ENCODE assay signal across 13 cellular contexts in the genomic region with DNA sequence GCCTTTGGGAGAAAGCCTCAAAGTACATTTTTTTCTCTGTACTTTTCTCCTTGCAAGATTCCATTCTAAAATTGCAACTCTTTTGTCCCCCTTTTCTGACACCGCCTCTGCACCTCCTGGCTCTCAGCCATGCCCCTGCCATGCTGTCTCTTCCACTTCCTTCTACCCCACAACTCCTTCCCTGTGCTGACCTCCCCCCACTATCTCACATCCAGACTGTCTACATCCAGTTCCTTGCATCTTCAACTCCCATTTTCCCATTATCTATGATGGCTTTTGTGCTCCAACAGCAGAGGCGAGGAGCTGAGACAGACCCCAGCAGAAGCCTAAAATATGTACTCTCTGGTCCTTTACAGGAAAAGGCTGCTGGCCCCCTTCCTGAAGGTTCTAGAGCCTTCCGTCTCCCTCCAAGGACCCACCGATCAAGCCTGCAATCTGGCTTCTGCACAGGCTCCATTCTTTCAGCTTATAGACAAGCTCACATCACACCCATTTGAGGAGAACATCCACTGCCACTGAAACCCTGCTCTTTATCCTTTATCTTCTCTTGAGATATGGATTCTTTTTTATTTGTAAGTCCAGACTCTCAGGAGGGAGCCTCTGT. TPM values are rescaled to one million over a fixed set of nuclear protein-coding genes. Genes with fewer than 3 reads are reported as not detected.
DNase-seq lines count a peak whose midpoint lies in the region; ATAC-seq and TF ChIP-seq lines count a peak whose summit lies in the region.
"Had no signal": no experiment of that assay in that cellular context is flagged by ENCODE, and none has a peak within 500 bp of the region (broad histone marks: within the 10 kb centered on the region; RNA-seq: fewer than 3 reads in every experiment).

No MANE protein-coding gene starts in this region.

- no peaks in the 10 kb centered on the region for H3K27me3 Mint-ChIP-seq in activated T-helper 2 cell treated with anti-CD3 and anti-CD28 coated beads, Interferon-gamma antibody, Interleukin-2, Interleukin-4, amounts not matched to agents 10 μg/mL and 5 μg/mL and 100 μg/mL, durations not matched to agents 14 hours and 24 hours and 36 hours (ENCODE audit: low read depth)

- ATAC-seq in gastroesophageal sphincter (no peak), thoracic aorta (ENCODE audit: insufficient number of reproducible peaks, low FRiP score, low read depth) (no peak), GM18511 (IDR thresholded peaks at IDR 0.05; ENCODE audit: unreplicated experiment) (no peak)

- DNase-seq in activated CD8-positive, alpha-beta memory T cell treated with anti-CD3 and anti-CD28 coated beads for 24 hours: peak; percentile 54
- no peak for DNase-seq in activated CD8-positive, alpha-beta memory T cell treated with anti-CD3 and anti-CD28 coated beads, Interleukin-2, amount 50 U/mL, for 4 hours
- no peak for DNase-seq in activated T-helper 2 cell treated with anti-CD3 and anti-CD28 coated beads, Interferon-gamma antibody, Interleukin-2, Interleukin-4, amounts not matched to agents 10 μg/mL and 5 μg/mL and 100 μg/mL, durations not matched to agents 14 hours and 24 hours and 36 hours (ENCODE audit: low spot score)
- DNase-seq in thoracic aorta (ENCODE audit: low spot score) (no peak), NOMO-1 (lab: John Stamatoyannopoulos, UW; ENCODE audit: unreplicated experiment in 2 of 2) (no peak), kidney glomerular epithelial cell (lab: John Stamatoyannopoulos, UW) (no peak)
- DNase-seq: cortex of kidney, GDM1, NCI-H1105 had no signal

- peak overlapping the region; percentile 71 for H3K27ac Mint-ChIP-seq in activated T-helper 2 cell treated with anti-CD3 and anti-CD28 coated beads, Interferon-gamma antibody, Interleukin-2, Interleukin-4, amounts not matched to agents 10 μg/mL and 5 μg/mL and 100 μg/mL, durations not matched to agents 14 hours and 24 hours and 36 hours

- no peak overlapping the region for H3K4me3 Mint-ChIP-seq in activated T-helper 2 cell treated with anti-CD3 and anti-CD28 coated beads, Interferon-gamma antibody, Interleukin-2, Interleukin-4, amounts not matched to agents 10 μg/mL and 5 μg/mL and 100 μg/mL, durations not matched to agents 14 hours and 24 hours and 36 hours (ENCODE audit: low read depth)

- no peak for TF ChIP-seq POLR2A in gastroesophageal sphincter (IDR thresholded peaks at IDR 0.05)

- H3K9me3 ChIP-seq in gastroesophageal sphincter (no peaks in the 10 kb centered on the region), thoracic aorta (peaks cover 1% of the 10 kb centered on the region)

- no peaks in the 10 kb centered on the region for H3K36me3 Mint-ChIP-seq in activated T-helper 2 cell treated with anti-CD3 and anti-CD28 coated beads, Interferon-gamma antibody, Interleukin-2, Interleukin-4, amounts not matched to agents 10 μg/mL and 5 μg/mL and 100 μg/mL, durations not matched to agents 14 hours and 24 hours and 36 hours (ENCODE audit: low read depth)

- H3K36me3 ChIP-seq in gastroesophageal sphincter (no peaks in the 10 kb centered on the region), thoracic aorta (no peaks in the 10 kb centered on the region)

- H3K4me3 ChIP-seq in gastroesophageal sphincter: no peak overlapping the region
- H3K4me3 ChIP-seq in thoracic aorta: no peak overlapping the region
- H3K4me3 ChIP-seq: hepatocyte had no signal

- peaks cover 15 to 100% (median 78%) of the 10 kb centered on the region in 3 donors for H3K4me1 ChIP-seq in gastroesophageal sphincter
- peaks cover 58 to 98% of the 10 kb centered on the region in 2 donors for H3K4me1 ChIP-seq in thoracic aorta (ENCODE audit: control insufficient read depth in 1 of 2, low read depth in 2 of 2)

- intact Hi-C loops in activated T-helper 2 cell treated with anti-CD3 and anti-CD28 coated beads, Interferon-gamma antibody, Interleukin-2, Interleukin-4, amounts not matched to agents 10 μg/mL and 5 μg/mL and 100 μg/mL, durations not matched to agents 14 hours and 24 hours and 36 hours (cut with micrococcal nuclease): no loop called here

- TF ChIP-seq CTCF in gastroesophageal sphincter (IDR thresholded peaks at IDR 0.05) (no peak), thoracic aorta (IDR thresholded peaks at IDR 0.05) (no peak)

- peak overlapping the region; percentile 96 to 98 (median 97) for H3K27ac ChIP-seq in gastroesophageal sphincter
- peak overlapping the region; percentile 96 to 97 for H3K27ac ChIP-seq in thoracic aorta
- H3K27ac ChIP-seq: hepatocyte had no signal

- no peak for TF ChIP-seq EP300 in gastroesophageal sphincter (IDR thresholded peaks at IDR 0.05)

- H3K4me1 Mint-ChIP-seq in activated T-helper 2 cell treated with anti-CD3 and anti-CD28 coated beads, Interferon-gamma antibody, Interleukin-2, Interleukin-4, amounts not matched to agents 10 μg/mL and 5 μg/mL and 100 μg/mL, durations not matched to agents 14 hours and 24 hours and 36 hours (ENCODE audit: low read depth): peaks cover 54% of the 10 kb centered on the region

- H3K9me3 Mint-ChIP-seq in activated T-helper 2 cell treated with anti-CD3 and anti-CD28 coated beads, Interferon-gamma antibody, Interleukin-2, Interleukin-4, amounts not matched to agents 10 μg/mL and 5 μg/mL and 100 μg/mL, durations not matched to agents 14 hours and 24 hours and 36 hours: no peaks in the 10 kb centered on the region
- H3K9me3 Mint-ChIP-seq: T-helper 1 cell treated with Interleukin-12 subunit alpha and Interleukin-12 subunit beta and Interleukin-4 antibody, amounts not matched to agents 30 μg/mL and 1 μg/mL, for 36 hours had no signal

- H3K27me3 ChIP-seq in gastroesophageal sphincter (no peaks in the 10 kb centered on the region), thoracic aorta (replicated peaks; ENCODE audit: insufficient read depth) (no peaks in the 10 kb centered on the region)
- H3K27me3 ChIP-seq: hepatocyte had no signal

- 68 to 80% methylated on average over 3 to 4 of the region's 4 CpGs for WGBS in gastroesophageal sphincter (ENCODE audit: low coverage in 1 of 2), 2 donors

RNA-seq across cellular contexts. Expression of a gene that starts 50.2 kb away (rescaled TPM):
- total RNA-seq in activated T-helper 2 cell treated with anti-CD3 and anti-CD28 coated beads, Interferon-gamma antibody, Interleukin-2, Interleukin-4, amounts not matched to agents 10 μg/mL and 5 μg/mL and 100 μg/mL, durations not matched to agents 14 hours and 24 hours and 36 hours: 8.7 and 12.5 TPM in 2 replicates
- total RNA-seq in gastroesophageal sphincter (10 to 100 TPM; 18.7 to 49.1 (median 37.6) TPM), thoracic aorta (10 to 100 TPM; 21.7 to 30.3 TPM)
